In genomic region chr15:30921781-30922371, GRCh38 we compare ENCODE assay signal across 1 cellular context.
A peak's percentile ranks its signal among the peaks of the same experiment; 100 is the strongest.
TF ChIP-seq lines count a peak whose summit lies in the region.

No MANE protein-coding gene starts in this region.

TF ChIP-seq in SK-N-SH, 30 proteins besides CTCF, POLR2A, EP300 and RAD21 (continued from another document):
- TF ChIP-seq PBX3 (IDR thresholded peaks at IDR 0.05), result no peak
- TF ChIP-seq ELF1 (IDR thresholded peaks at IDR 0.05), result no peak
- no peak for TF ChIP-seq USF2 (IDR thresholded peaks at IDR 0.05; ENCODE audit: borderline replicate concordance, low read depth, low read length)
- no peak for TF ChIP-seq TAF1 (IDR thresholded peaks at IDR 0.05; ENCODE audit: borderline replicate concordance, low read depth, low read length)
- peak; percentile 69; the same call in 1 of the 2 replicates for TF ChIP-seq MXI1 (IDR thresholded peaks at IDR 0.05; ENCODE audit: low read depth, low read length)
- TF ChIP-seq NRF1 (IDR thresholded peaks at IDR 0.05; ENCODE audit: low read depth, low read length), result no peak
- TF ChIP-seq FOXJ3 (CRISPR knock-in tag; IDR thresholded peaks at IDR 0.05), result no peak
- TF ChIP-seq NFIC (IDR thresholded peaks at IDR 0.05; ENCODE audit: borderline replicate concordance), result no peak
- TF ChIP-seq USF1 (IDR thresholded peaks at IDR 0.05; ENCODE audit: borderline replicate concordance, low read depth), result no peak
- peak; percentile 79 for TF ChIP-seq RCOR1 (IDR thresholded peaks at IDR 0.05; ENCODE audit: low read length)
- no peak for TF ChIP-seq MEF2A (IDR thresholded peaks at IDR 0.05; ENCODE audit: borderline replicate concordance, low read depth)
